10 cellular contexts compared by ENCODE assay signal in genomic region chr1:175129997-175130648, GRCh38.
DNase-seq lines count a peak whose midpoint lies in the region; ATAC-seq and TF ChIP-seq lines count a peak whose summit lies in the region.
"Had no signal": no experiment of that assay in that cellular context is flagged by ENCODE, and none has a peak within 500 bp of the region (broad histone marks: within the 10 kb centered on the region; RNA-seq: fewer than 3 reads in every experiment).

No MANE protein-coding gene starts in this region.

- H3K36me3 Mint-ChIP-seq in mesothelial cell of epicardium = no peaks in the 10 kb centered on the region
- H3K36me3 Mint-ChIP-seq in nephron progenitor cell (ENCODE audit: low read depth) = no peaks in the 10 kb centered on the region

- no peak for ATAC-seq in HG03520 (IDR thresholded peaks at IDR 0.05; ENCODE audit: unreplicated experiment)
- no peak for ATAC-seq in left lobe of liver

- DNase-seq in Daoy (ENCODE audit: low read depth) (peak; percentile 19), NCI-H2107 treated with DMSO at 0.1 percent for 48 hours (lab: John Stamatoyannopoulos, UW; ENCODE audit: unreplicated experiment) (peak; percentile 98), mesothelial cell of epicardium (ENCODE audit: low spot score in 2 of 2, unreplicated experiment in 2 of 2) (no peak), left lobe of liver (ENCODE audit: low spot score) (no peak), LoVo (ENCODE audit: low spot score) (no peak), nephron progenitor cell (no peak)
- DNase-seq: DMS53 had no signal

- H3K27ac ChIP-seq in duodenal mucosa (ENCODE audit: low read depth, low read length) = peak overlapping the region; percentile 33
- H3K27ac ChIP-seq: VCaP had no signal

- H3K27me3 Mint-ChIP-seq in mesothelial cell of epicardium (ENCODE audit: low read depth) (peaks cover 11% of the 10 kb centered on the region), nephron progenitor cell (ENCODE audit: low read depth, poor library complexity) (peaks cover 9% of the 10 kb centered on the region)

- H3K27ac Mint-ChIP-seq in mesothelial cell of epicardium (peak overlapping the region; percentile 2), nephron progenitor cell (no peak overlapping the region)

- no peaks in the 10 kb centered on the region for H3K9me3 Mint-ChIP-seq in mesothelial cell of epicardium
- no peaks in the 10 kb centered on the region for H3K9me3 Mint-ChIP-seq in nephron progenitor cell

- H3K4me3 Mint-ChIP-seq in mesothelial cell of epicardium = no peak overlapping the region
- H3K4me3 Mint-ChIP-seq in nephron progenitor cell = no peak overlapping the region

- H3K4me3 ChIP-seq in duodenal mucosa (ENCODE audit: low read depth in 1 of 2, low read length in 2 of 2) = no peak overlapping the region

- no peak for TF ChIP-seq CTCF in mesothelial cell of epicardium (IDR thresholded peaks at IDR 0.05; ENCODE audit: unreplicated experiment)
- no peak for TF ChIP-seq CTCF in nephron progenitor cell (IDR thresholded peaks at IDR 0.05)

- H3K36me3 ChIP-seq in duodenal mucosa (ENCODE audit: control insufficient read depth in 1 of 2, insufficient read depth in 2 of 2, low read length in 2 of 2) = no peaks in the 10 kb centered on the region

- H3K9me3 ChIP-seq in duodenal mucosa (ENCODE audit: control insufficient read depth in 1 of 2, low read length in 2 of 2) = no peaks in the 10 kb centered on the region

- no peaks in the 10 kb centered on the region for H3K27me3 ChIP-seq in duodenal mucosa (ENCODE audit: control insufficient read depth in 1 of 2, insufficient read depth in 2 of 2, low read length in 2 of 2)

- H3K9ac ChIP-seq in duodenal mucosa (ENCODE audit: low read depth in 1 of 2, low read length in 2 of 2) = no peak overlapping the region

- H3K4me1 ChIP-seq in duodenal mucosa (ENCODE audit: control insufficient read depth in 1 of 2, insufficient read depth in 2 of 2, low read length in 2 of 2) = peaks cover 10 to 19% of the 10 kb centered on the region in 2 donors

- peaks cover 9% of the 10 kb centered on the region for H3K4me1 Mint-ChIP-seq in mesothelial cell of epicardium
- H3K4me1 Mint-ChIP-seq in nephron progenitor cell = peaks cover 5% of the 10 kb centered on the region

Comparison
In these comparisons a context has a peak if more than half of its experiments do, and no peak if none do; other contexts are left out.
1. DNase-seq: peak in Daoy (single experiment) and NCI-H2107 treated with DMSO at 0.1 percent for 48 hours (single experiment); none in mesothelial cell of epicardium (0 of 2), left lobe of liver (single experiment), LoVo (single experiment) and nephron progenitor cell (single experiment).